Comparison of ENCODE assay signal across 10 cellular contexts in the genomic region with DNA sequence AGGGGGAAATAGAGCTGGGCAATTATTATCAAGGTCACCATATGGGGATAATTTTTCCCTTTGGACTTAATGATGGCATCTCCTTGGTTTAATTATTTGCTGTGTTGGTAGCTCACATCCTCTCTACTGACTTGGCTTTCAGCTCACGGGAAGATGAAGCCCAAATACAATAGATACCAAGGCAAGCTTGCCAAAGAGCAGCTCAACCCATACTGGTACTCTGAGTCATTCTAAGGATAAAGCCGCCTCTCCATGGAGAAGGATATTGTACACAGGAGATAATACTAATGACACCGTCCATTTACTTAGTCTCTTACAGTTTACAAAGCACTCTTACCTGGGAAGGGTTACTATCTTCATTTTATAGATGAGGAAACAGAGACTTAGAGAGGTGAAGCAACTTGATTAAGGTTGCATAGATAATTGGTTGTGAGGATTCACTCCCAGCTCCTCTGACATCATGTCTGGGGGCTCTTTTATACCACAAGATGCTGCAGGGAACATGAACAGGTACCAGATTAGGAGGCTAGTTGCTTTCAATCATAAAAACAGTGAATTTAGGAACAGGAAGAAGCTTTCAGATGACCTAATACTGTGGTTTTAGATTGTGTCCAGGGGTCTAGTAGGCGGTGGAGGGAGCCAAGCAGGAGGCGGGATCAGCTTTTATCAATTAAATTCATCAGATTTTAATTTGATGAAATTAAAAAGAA. TPM values are rescaled to one million over a fixed set of nuclear protein-coding genes. Genes with fewer than 3 reads are reported as not detected.
DNase-seq lines count a peak whose midpoint lies in the region; ATAC-seq and TF ChIP-seq lines count a peak whose summit lies in the region.
"Had no signal": no experiment of that assay in that cellular context is flagged by ENCODE, and none has a peak within 500 bp of the region (broad histone marks: within the 10 kb centered on the region; RNA-seq: fewer than 3 reads in every experiment).

No MANE protein-coding gene starts in this region.

- H3K27me3 ChIP-seq in prostate gland (replicated peaks; ENCODE audit: insufficient read depth): no peaks in the 10 kb centered on the region

- no peaks in the 10 kb centered on the region for H3K9me3 Mint-ChIP-seq in activated naive CD8-positive, alpha-beta T cell treated with anti-CD3 and anti-CD28 coated beads for 36 hours
- H3K9me3 Mint-ChIP-seq in natural killer cell: no peaks in the 10 kb centered on the region

- H3K27ac Mint-ChIP-seq in activated naive CD8-positive, alpha-beta T cell treated with anti-CD3 and anti-CD28 coated beads for 36 hours: peak overlapping the region; percentile 86
- peak overlapping the region; percentile 37 to 80 for H3K27ac Mint-ChIP-seq in natural killer cell
- H3K27ac Mint-ChIP-seq: brain had no signal

- ATAC-seq in natural killer cell (peak in 1 of 3 donors; percentile 35), HG02840 (IDR thresholded peaks at IDR 0.05; ENCODE audit: low FRiP score, unreplicated experiment) (no peak)

- H3K4me3 Mint-ChIP-seq in activated naive CD8-positive, alpha-beta T cell treated with anti-CD3 and anti-CD28 coated beads for 36 hours: no peak overlapping the region
- H3K4me3 Mint-ChIP-seq in natural killer cell: no peak overlapping the region

- intact Hi-C loops in natural killer cell (cut with micrococcal nuclease): no loop called here
- intact Hi-C loops in prostate gland (cut with DNase I): loop anchor here (5.0 kb wide), 1 partner anchor 45 kb away; no protein-coding TSS in a partner anchor

- H3K36me3 ChIP-seq in prostate gland: no peaks in the 10 kb centered on the region

- no peaks in the 10 kb centered on the region for H3K9me3 ChIP-seq in prostate gland

- peaks cover 6% of the 10 kb centered on the region for H3K27me3 Mint-ChIP-seq in activated naive CD8-positive, alpha-beta T cell treated with anti-CD3 and anti-CD28 coated beads for 36 hours
- H3K27me3 Mint-ChIP-seq in natural killer cell (ENCODE audit: low read depth in 2 of 2): peaks cover 0 to 8% of the 10 kb centered on the region in 2 donors

- no peaks in the 10 kb centered on the region for H3K36me3 Mint-ChIP-seq in activated naive CD8-positive, alpha-beta T cell treated with anti-CD3 and anti-CD28 coated beads for 36 hours
- H3K36me3 Mint-ChIP-seq in natural killer cell: no peaks in the 10 kb centered on the region
- H3K36me3 Mint-ChIP-seq: brain had no signal

- no peak for TF ChIP-seq CTCF in natural killer cell (IDR thresholded peaks at IDR 0.05)
- TF ChIP-seq CTCF in prostate gland (IDR thresholded peaks at IDR 0.05): no peak

- H3K4me1 Mint-ChIP-seq in activated naive CD8-positive, alpha-beta T cell treated with anti-CD3 and anti-CD28 coated beads for 36 hours: peaks cover 25% of the 10 kb centered on the region
- H3K4me1 Mint-ChIP-seq in natural killer cell: peaks cover 17 to 18% of the 10 kb centered on the region in 2 donors

- H3K4me1 ChIP-seq in prostate gland (replicated peaks): no peaks in the 10 kb centered on the region

- 93% methylated on average over 5 of the region's 5 CpGs for WGBS in prostate gland

- no peak for TF ChIP-seq POLR2A in prostate gland (IDR thresholded peaks at IDR 0.05)

- H3K27ac ChIP-seq in prostate gland: no peak overlapping the region

- no peak overlapping the region for H3K4me3 ChIP-seq in prostate gland

- DNase-seq in EL (peak; percentile 63), M059J (ENCODE audit: low read depth) (peak; percentile 91), natural killer cell (no peak), prostate gland (ENCODE audit: low spot score) (no peak)
- no peak for DNase-seq in activated naive CD8-positive, alpha-beta T cell treated with anti-CD3 and anti-CD28 coated beads for 36 hours
- no peak for DNase-seq in stimulated activated CD4-positive, alpha-beta T cell treated with anti-CD3 and anti-CD28 coated beads, Interleukin-12 subunit alpha, Interleukin-12 subunit beta, amount 100 ng/mL, for 4 hours
- DNase-seq: DMS79 treated with DMSO at 0.1 percent for 48 hours, NCI-H2029 had no signal

RNA-seq across cellular contexts. Expression of a gene that starts 48.3 kb away (rescaled TPM):
- total RNA-seq in M059J (2014; rRNA removed; shearing (Covaris generic)): 206 and 341 TPM in 2 replicates
- total RNA-seq in activated naive CD8-positive, alpha-beta T cell treated with anti-CD3 and anti-CD28 coated beads for 36 hours: 10 to 100 TPM; 35.8 to 41.1 TPM
- total RNA-seq in natural killer cell: 100 to 1,000 TPM; 262 to 291 (median 285) TPM
- 100 to 1,000 TPM; 144 to 206 TPM for total RNA-seq in prostate gland

Comparison
In these comparisons a context has a peak if more than half of its experiments do, and no peak if none do; other contexts are left out.
1. DNase-seq: peak in EL (single experiment) and M059J (single experiment); none in activated naive CD8-positive, alpha-beta T cell treated with anti-CD3 and anti-CD28 coated beads for 36 hours (single experiment), natural killer cell (single experiment), prostate gland (single experiment) and stimulated activated CD4-positive, alpha-beta T cell treated with anti-CD3 and anti-CD28 coated beads, Interleukin-12 subunit alpha, Interleukin-12 subunit beta, amount 100 ng/mL, for 4 hours (single experiment).